ENCODE assay signal across 22 cellular contexts in the genomic region with DNA sequence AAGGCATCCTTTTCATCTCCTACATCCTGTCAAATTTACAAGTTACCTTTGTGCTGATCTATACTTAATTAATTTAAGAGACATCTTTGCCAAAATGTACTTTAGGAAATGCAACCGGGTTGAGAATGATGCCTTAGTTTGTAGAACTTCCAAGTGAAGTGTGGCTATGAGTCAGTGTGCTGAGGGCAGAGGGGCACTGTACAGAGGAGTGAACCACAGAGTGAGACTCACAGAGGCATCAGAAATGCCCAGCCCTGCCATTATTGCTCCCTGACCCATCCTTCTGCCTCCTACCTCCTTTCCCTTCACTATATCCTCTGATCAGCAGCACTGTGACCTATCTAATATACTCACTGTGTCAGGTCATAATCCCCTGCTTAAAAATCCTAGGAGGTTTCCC.
"Had no signal": no experiment of that assay in that cellular context is flagged by ENCODE, and none has a peak within 500 bp of the region (broad histone marks: within the 10 kb centered on the region; RNA-seq: fewer than 3 reads in every experiment).

No MANE protein-coding gene starts in this region.

- H3K27ac ChIP-seq: dorsolateral prefrontal cortex, heart left ventricle, neutrophil, psoas muscle, sigmoid colon, skin epidermis, testis, tibial nerve, upper lobe of right lung, vagina had no signal

- DNase-seq: cortex of kidney; dorsolateral prefrontal cortex; effector CD8-positive, alpha-beta T cell; foreskin melanocyte; heart left ventricle; hypothalamus; islet precursor cell; mammary epithelial cell; naive thymus-derived CD8-positive, alpha-beta T cell; psoas muscle; sigmoid colon; stimulated activated CD4-positive, alpha-beta T cell treated with anti-CD3 and anti-CD28 coated beads, Interleukin-2, amount 100 ng/mL, for 24 hours; stimulated activated CD4-positive, alpha-beta T cell treated with anti-CD3 and anti-CD28 coated beads, Interleukin-4, amount 100 ng/mL, for 4 hours; stimulated activated naive B cell treated with anti-CD40 and anti-IgM and Interleukin-4, amounts not matched to agents 10 μg/mL and 1 μg/mL and 100 μg/mL, for 72 hours; stimulated activated naive CD8-positive, alpha-beta T cell treated with anti-CD3 and anti-CD28 coated beads, Interleukin-15, amount 100 ng/mL, for 72 hours; testis; upper lobe of right lung had no signal

- H3K9me3 ChIP-seq: heart left ventricle, neutrophil, psoas muscle, sigmoid colon, testis, tibial nerve, upper lobe of right lung, vagina had no signal

- H3K27me3 ChIP-seq: dorsolateral prefrontal cortex, heart left ventricle, sigmoid colon, testis, tibial nerve, upper lobe of right lung, vagina had no signal

- H3K36me3 ChIP-seq: heart left ventricle, neutrophil, sigmoid colon, tibial nerve, upper lobe of right lung, vagina had no signal

- H3K4me1 ChIP-seq: heart left ventricle, psoas muscle, sigmoid colon, testis, tibial nerve, upper lobe of right lung, vagina had no signal

- H3K4me3 ChIP-seq: dorsolateral prefrontal cortex, heart left ventricle, psoas muscle, sigmoid colon, skin epidermis, testis, tibial nerve, upper lobe of right lung, vagina had no signal

- ATAC-seq: heart left ventricle; left lobe of liver; naive thymus-derived CD8-positive, alpha-beta T cell; psoas muscle; stimulated activated naive B cell treated with anti-CD40 and anti-IgM and Interleukin-4, amounts not matched to agents 10 μg/mL and 1 μg/mL and 100 μg/mL, for 72 hours; stimulated activated naive CD8-positive, alpha-beta T cell treated with anti-CD3 and anti-CD28 coated beads, Interleukin-15, amount 100 ng/mL, for 72 hours had no signal
